Comparison of ENCODE assay signal across 8 cellular contexts in the genomic region with DNA sequence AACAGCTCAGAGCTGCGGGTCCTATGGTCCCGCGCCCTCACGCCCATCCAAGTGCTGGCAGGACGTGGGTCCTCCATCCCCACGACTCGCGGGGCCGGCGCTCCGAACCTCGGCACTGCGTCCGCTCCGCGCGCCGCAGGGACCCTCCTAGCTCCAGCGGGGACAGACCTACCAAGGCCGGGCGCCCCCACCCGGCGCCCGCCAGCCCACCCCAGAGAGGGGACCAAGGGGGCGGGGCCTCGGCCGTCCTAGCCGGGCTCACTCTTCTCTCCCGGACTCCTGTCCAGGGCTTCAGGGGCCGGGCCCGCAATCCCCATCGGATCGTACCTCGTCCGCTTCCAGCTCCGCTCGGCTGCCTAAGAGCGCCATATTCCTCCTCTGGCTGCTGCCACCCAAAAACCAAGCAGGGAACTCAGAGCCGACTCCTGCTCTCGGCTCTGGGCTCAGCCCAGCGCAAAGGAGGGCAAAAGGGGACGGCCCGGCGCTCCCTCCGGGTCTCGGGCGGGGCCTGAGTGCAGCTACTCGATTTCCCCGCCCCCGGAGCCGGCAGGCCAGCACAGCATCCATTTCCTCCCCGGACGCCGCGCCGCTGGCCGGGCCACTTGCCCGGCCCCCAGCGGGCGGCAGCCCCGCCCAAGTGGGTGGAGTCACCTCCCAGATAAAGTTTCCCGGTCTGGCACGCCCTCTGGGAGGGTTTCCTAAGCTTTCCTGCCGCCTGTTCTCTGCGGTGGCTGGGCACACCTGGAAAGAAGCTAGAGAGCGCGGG. TPM values are rescaled to one million over a fixed set of nuclear protein-coding genes. Genes with fewer than 3 reads are reported as not detected.
DNase-seq lines count a peak whose midpoint lies in the region; TF ChIP-seq lines count a peak whose summit lies in the region.

Gene TTC39B, minus strand, starts transcription at position 460 of the 766 bp plus-strand sequence. Its CDS starts 91 bp downstream, at position 369.

- H3K9me3 ChIP-seq in SJCRH30 (replicated peaks) (no peaks in the 10 kb centered on the region), neutrophil (no peaks in the 10 kb centered on the region)

- H3K36me3 ChIP-seq in SJCRH30 (no peaks in the 10 kb centered on the region), neutrophil (no peaks in the 10 kb centered on the region)

- H3K4me3 ChIP-seq in SJCRH30 (peak within 1 kb of the TSS; percentile 79), neutrophil (ENCODE audit: low read depth in 1 of 2, low read length in 1 of 2) (peak within 1 kb of the TSS; percentile 65 to 89)

- no peaks in the 10 kb centered on the region for H3K4me1 ChIP-seq in SJCRH30
- peaks cover 18% of the 10 kb centered on the region in 2 experiments for H3K4me1 ChIP-seq in neutrophil (ENCODE audit: control insufficient read depth in 1 of 2, insufficient read depth in 1 of 2, low read depth in 1 of 2, low read length in 1 of 2)

- DNase-seq in EL (peak; percentile 95), GOT3 (lab: John Stamatoyannopoulos, UW) (peak; percentile 51), Kasumi-1 (lab: John Stamatoyannopoulos, UW) (peak; percentile 20 to 46), SJCRH30 (peak; percentile 88 to 89), germinal center (ENCODE audit: low spot score) (peak; percentile 77), substantia nigra (lab: John Stamatoyannopoulos, UW) (peak; percentile 28 to 93 (median 65))
- DNase-seq in activated naive CD4-positive, alpha-beta T cell treated with Interleukin-2 at 50 U/mL for 16 hours = peak; percentile 81

- H3K27me3 ChIP-seq in SJCRH30 (no peaks in the 10 kb centered on the region), neutrophil (peaks cover 69% of the 10 kb centered on the region)

- peak within 1 kb of the TSS; percentile 30; the same call in 1 of the 2 replicates for H3K27ac ChIP-seq in SJCRH30
- no peak within 1 kb of the TSS for H3K27ac ChIP-seq in neutrophil
- H3K27ac ChIP-seq in substantia nigra (ENCODE audit: low read depth, low read length, poor library complexity, severe bottlenecking) = peak within 1 kb of the TSS; percentile 40

- TF ChIP-seq CTCF in neutrophil (IDR thresholded peaks at IDR 0.05) = no peak

RNA-seq across cellular contexts. Expression of gene TTC39B, which starts in this region (rescaled TPM):
- 2.2 and 2.4 TPM in 2 replicates for total RNA-seq in SJCRH30 (2014; rRNA removed; shearing (Covaris generic))

Comparison
In these comparisons a context has a peak if more than half of its experiments do, and no peak if none do; other contexts are left out.
1. DNase-seq: peak in every context shown above with its lines; median percentile 95 in EL; 88 in SJCRH30; 81 in activated naive CD4-positive, alpha-beta T cell treated with Interleukin-2 at 50 U/mL for 16 hours; 77 in germinal center; 65 in substantia nigra; 51 in GOT3; 33 in Kasumi-1.